ENCODE assay signal across 15 cellular contexts in genomic region chr7:151598045-151598444, GRCh38.
DNase-seq lines count a peak whose midpoint lies in the region; ATAC-seq and TF ChIP-seq lines count a peak whose summit lies in the region.
"Had no signal": no experiment of that assay in that cellular context is flagged by ENCODE, and none has a peak within 500 bp of the region (broad histone marks: within the 10 kb centered on the region; RNA-seq: fewer than 3 reads in every experiment).

No MANE protein-coding gene starts in this region.

- H3K27ac ChIP-seq in osteoblast (ENCODE audit: low read depth, low read length) = peak overlapping the region; percentile 84
- H3K27ac ChIP-seq: gastrocnemius medialis had no signal

- no peaks in the 10 kb centered on the region for H3K27me3 ChIP-seq in osteoblast (ENCODE audit: insufficient read depth, low read length)
- H3K27me3 ChIP-seq: gastrocnemius medialis had no signal

- H3K4me3 Mint-ChIP-seq in activated T-helper 1 cell treated with anti-CD3 and anti-CD28 coated beads, Interleukin-12 subunit alpha, Interleukin-12 subunit beta, Interleukin-2, Interleukin-4 antibody, amounts not matched to agents 30 ng/mL and 10 ng/mL and 1 ng/mL, durations not matched to agents 14 hours and 24 hours and 36 hours = no peak overlapping the region
- H3K4me3 Mint-ChIP-seq: activated naive CD8-positive, alpha-beta T cell treated with anti-CD3 and anti-CD28 coated beads for 36 hours; stimulated activated effector memory CD8-positive, alpha-beta T cell treated with anti-CD3 and anti-CD28 coated beads, Interleukin-12 subunit alpha, Interleukin-12 subunit beta, amount 100 ng/mL, for 72 hours had no signal

- no peaks in the 10 kb centered on the region for H3K36me3 Mint-ChIP-seq in activated T-helper 1 cell treated with anti-CD3 and anti-CD28 coated beads, Interleukin-12 subunit alpha, Interleukin-12 subunit beta, Interleukin-2, Interleukin-4 antibody, amounts not matched to agents 30 ng/mL and 10 ng/mL and 1 ng/mL, durations not matched to agents 14 hours and 24 hours and 36 hours (ENCODE audit: low read depth)

- H3K9me3 ChIP-seq in osteoblast (ENCODE audit: low read depth, low read length) = no peaks in the 10 kb centered on the region
- H3K9me3 ChIP-seq: gastrocnemius medialis had no signal

- DNase-seq in DMS53 treated with DMSO at 0.1 percent for 48 hours (lab: John Stamatoyannopoulos, UW; ENCODE audit: unreplicated experiment) = peak; percentile 85
- peak; percentile 91 for DNase-seq in NCI-H226
- DNase-seq in choroid plexus epithelial cell (ENCODE audit: low read depth) = peak; percentile 95
- peak; percentile 86 for DNase-seq in osteoblast (ENCODE audit: insufficient read length, low spot score, missing footprints)
- no peak for DNase-seq in activated CD8-positive, alpha-beta memory T cell treated with anti-CD3 and anti-CD28 coated beads for 24 hours
- no peak for DNase-seq in activated T-helper 1 cell treated with anti-CD3 and anti-CD28 coated beads, Interleukin-12 subunit alpha, Interleukin-12 subunit beta, Interleukin-2, Interleukin-4 antibody, amounts not matched to agents 30 ng/mL and 10 ng/mL and 1 ng/mL, durations not matched to agents 14 hours and 24 hours and 36 hours (ENCODE audit: low spot score)
- DNase-seq: activated CD4-positive, alpha-beta T cell treated with anti-CD3 and anti-CD28 coated beads, Interleukin-2, amount 50 U/mL, for 1 hour; activated naive CD8-positive, alpha-beta T cell treated with anti-CD3 and anti-CD28 coated beads for 36 hours; gastrocnemius medialis; H7; NCI-H1694; RPMI8226 had no signal

- intact Hi-C loops in activated T-helper 1 cell treated with anti-CD3 and anti-CD28 coated beads, Interleukin-12 subunit alpha, Interleukin-12 subunit beta, Interleukin-2, Interleukin-4 antibody, amounts not matched to agents 30 ng/mL and 10 ng/mL and 1 ng/mL, durations not matched to agents 14 hours and 24 hours and 36 hours (cut with micrococcal nuclease) = no loop called here

- H3K4me1 Mint-ChIP-seq in activated T-helper 1 cell treated with anti-CD3 and anti-CD28 coated beads, Interleukin-12 subunit alpha, Interleukin-12 subunit beta, Interleukin-2, Interleukin-4 antibody, amounts not matched to agents 30 ng/mL and 10 ng/mL and 1 ng/mL, durations not matched to agents 14 hours and 24 hours and 36 hours (ENCODE audit: low read depth) = no peaks in the 10 kb centered on the region

- H3K9me3 Mint-ChIP-seq in activated T-helper 1 cell treated with anti-CD3 and anti-CD28 coated beads, Interleukin-12 subunit alpha, Interleukin-12 subunit beta, Interleukin-2, Interleukin-4 antibody, amounts not matched to agents 30 ng/mL and 10 ng/mL and 1 ng/mL, durations not matched to agents 14 hours and 24 hours and 36 hours = no peaks in the 10 kb centered on the region
- H3K9me3 Mint-ChIP-seq: activated naive CD8-positive, alpha-beta T cell treated with anti-CD3 and anti-CD28 coated beads for 36 hours; stimulated activated effector memory CD8-positive, alpha-beta T cell treated with anti-CD3 and anti-CD28 coated beads, Interleukin-12 subunit alpha, Interleukin-12 subunit beta, amount 100 ng/mL, for 72 hours had no signal

- TF ChIP-seq CTCF in choroid plexus epithelial cell (conservative IDR thresholded peaks at IDR 0.05; ENCODE audit: low read depth, low read length) (no peak), osteoblast (IDR thresholded peaks at IDR 0.05; ENCODE audit: extremely low read depth, low read depth, low read length) (no peak)

- H3K79me2 ChIP-seq in osteoblast (ENCODE audit: insufficient read depth, low read length) = peaks cover 72% of the 10 kb centered on the region

- H3K4me2 ChIP-seq in osteoblast (ENCODE audit: insufficient read depth, low read length) = peak overlapping the region; percentile 33

- peaks cover 49% of the 10 kb centered on the region for H3K4me1 ChIP-seq in osteoblast (ENCODE audit: insufficient read depth, low read length)

- peaks cover 10% of the 10 kb centered on the region for H3K36me3 ChIP-seq in osteoblast (ENCODE audit: insufficient read depth, low read length)
- H3K36me3 ChIP-seq: gastrocnemius medialis had no signal

- H3K4me3 ChIP-seq in choroid plexus epithelial cell (ENCODE audit: low read depth, low read length) (no peak overlapping the region), osteoblast (ENCODE audit: insufficient read depth, low read length) (no peak overlapping the region)
- H3K4me3 ChIP-seq: gastrocnemius medialis had no signal

- no peaks in the 10 kb centered on the region for H4K20me1 ChIP-seq in osteoblast (ENCODE audit: insufficient read depth, low read length)

- H2AFZ ChIP-seq in osteoblast (ENCODE audit: low read length) = no peak overlapping the region

- ATAC-seq in HG02678 (IDR thresholded peaks at IDR 0.05; ENCODE audit: unreplicated experiment) (no peak), GM21526 (IDR thresholded peaks at IDR 0.05; ENCODE audit: low FRiP score, unreplicated experiment) (no peak)
- ATAC-seq: gastrocnemius medialis; stimulated activated effector memory CD8-positive, alpha-beta T cell treated with anti-CD3 and anti-CD28 coated beads, Interleukin-12 subunit alpha, Interleukin-12 subunit beta, amount 100 ng/mL, for 72 hours had no signal

- no peak overlapping the region for H3K27ac Mint-ChIP-seq in activated T-helper 1 cell treated with anti-CD3 and anti-CD28 coated beads, Interleukin-12 subunit alpha, Interleukin-12 subunit beta, Interleukin-2, Interleukin-4 antibody, amounts not matched to agents 30 ng/mL and 10 ng/mL and 1 ng/mL, durations not matched to agents 14 hours and 24 hours and 36 hours
- H3K27ac Mint-ChIP-seq: activated naive CD8-positive, alpha-beta T cell treated with anti-CD3 and anti-CD28 coated beads for 36 hours; stimulated activated effector memory CD8-positive, alpha-beta T cell treated with anti-CD3 and anti-CD28 coated beads, Interleukin-12 subunit alpha, Interleukin-12 subunit beta, amount 100 ng/mL, for 72 hours had no signal

- H3K27me3 Mint-ChIP-seq in activated T-helper 1 cell treated with anti-CD3 and anti-CD28 coated beads, Interleukin-12 subunit alpha, Interleukin-12 subunit beta, Interleukin-2, Interleukin-4 antibody, amounts not matched to agents 30 ng/mL and 10 ng/mL and 1 ng/mL, durations not matched to agents 14 hours and 24 hours and 36 hours (ENCODE audit: insufficient read depth) = no peaks in the 10 kb centered on the region
- H3K27me3 Mint-ChIP-seq: activated naive CD8-positive, alpha-beta T cell treated with anti-CD3 and anti-CD28 coated beads for 36 hours had no signal

Comparison
In these comparisons a context has a peak if more than half of its experiments do, and no peak if none do; other contexts are left out.
1. DNase-seq: peak in DMS53 treated with DMSO at 0.1 percent for 48 hours (single experiment), NCI-H226 (single experiment), choroid plexus epithelial cell (single experiment) and osteoblast (single experiment); none in activated CD8-positive, alpha-beta memory T cell treated with anti-CD3 and anti-CD28 coated beads for 24 hours (single experiment) and activated T-helper 1 cell treated with anti-CD3 and anti-CD28 coated beads, Interleukin-12 subunit alpha, Interleukin-12 subunit beta, Interleukin-2, Interleukin-4 antibody, amounts not matched to agents 30 ng/mL and 10 ng/mL and 1 ng/mL, durations not matched to agents 14 hours and 24 hours and 36 hours (single experiment).